Comparison of ENCODE assay signal across 19 cellular contexts in genomic region chr2:69269330-69269729, GRCh38.
"Had no signal": no experiment of that assay in that cellular context is flagged by ENCODE, and none has a peak within 500 bp of the region (broad histone marks: within the 10 kb centered on the region; RNA-seq: fewer than 3 reads in every experiment).

No MANE protein-coding gene starts in this region.

- ATAC-seq: gastrocnemius medialis; heart right ventricle; left cardiac atrium; lower lobe of right lung; natural killer cell treated with Interleukin-12 subunit alpha and Interleukin-12 subunit beta and Interleukin-15 and Interleukin-18, amount 100 ng/mL, for 72 hours had no signal

- H3K36me3 Mint-ChIP-seq: memory B cell; mesothelial cell of epicardium; natural killer cell treated with Interleukin-12 subunit alpha and Interleukin-12 subunit beta and Interleukin-15 and Interleukin-18, amount 100 ng/mL, for 72 hours; neural progenitor cell had no signal

- H3K27ac Mint-ChIP-seq: endodermal cell; memory B cell; mesothelial cell of epicardium; natural killer cell treated with Interleukin-12 subunit alpha and Interleukin-12 subunit beta and Interleukin-15 and Interleukin-18, amount 100 ng/mL, for 72 hours; neural progenitor cell had no signal

- DNase-seq: effector CD4-positive, alpha-beta T cell; endodermal cell; gastrocnemius medialis; heart right ventricle; left cardiac atrium; left ventricle myocardium inferior; lower lobe of right lung; nucleus accumbens; ovary; stimulated activated CD4-positive, alpha-beta T cell treated with anti-CD3 and anti-CD28 coated beads, Interleukin-2, amount 100 ng/mL, for 48 hours; stimulated activated naive CD4-positive, alpha-beta T cell treated with Interleukin-2 at 50 U/mL for 16 hours had no signal

- H3K4me1 Mint-ChIP-seq: endodermal cell, memory B cell, mesothelial cell of epicardium, neural progenitor cell had no signal

- H3K4me3 Mint-ChIP-seq: endodermal cell; memory B cell; mesothelial cell of epicardium; natural killer cell treated with Interleukin-12 subunit alpha and Interleukin-12 subunit beta and Interleukin-15 and Interleukin-18, amount 100 ng/mL, for 72 hours; neural progenitor cell had no signal

- H3K9me3 Mint-ChIP-seq: memory B cell; natural killer cell treated with Interleukin-12 subunit alpha and Interleukin-12 subunit beta and Interleukin-15 and Interleukin-18, amount 100 ng/mL, for 72 hours; neural progenitor cell had no signal

- H3K4me3 ChIP-seq: coronary artery, gastrocnemius medialis, heart right ventricle, left ventricle myocardium inferior, lower lobe of right lung, neural progenitor cell, ovary, right atrium auricular region, smooth muscle cell had no signal

- FAIRE-seq: keratinocyte had no signal
